ENCODE assay signal across 25 cellular contexts in the genomic region with DNA sequence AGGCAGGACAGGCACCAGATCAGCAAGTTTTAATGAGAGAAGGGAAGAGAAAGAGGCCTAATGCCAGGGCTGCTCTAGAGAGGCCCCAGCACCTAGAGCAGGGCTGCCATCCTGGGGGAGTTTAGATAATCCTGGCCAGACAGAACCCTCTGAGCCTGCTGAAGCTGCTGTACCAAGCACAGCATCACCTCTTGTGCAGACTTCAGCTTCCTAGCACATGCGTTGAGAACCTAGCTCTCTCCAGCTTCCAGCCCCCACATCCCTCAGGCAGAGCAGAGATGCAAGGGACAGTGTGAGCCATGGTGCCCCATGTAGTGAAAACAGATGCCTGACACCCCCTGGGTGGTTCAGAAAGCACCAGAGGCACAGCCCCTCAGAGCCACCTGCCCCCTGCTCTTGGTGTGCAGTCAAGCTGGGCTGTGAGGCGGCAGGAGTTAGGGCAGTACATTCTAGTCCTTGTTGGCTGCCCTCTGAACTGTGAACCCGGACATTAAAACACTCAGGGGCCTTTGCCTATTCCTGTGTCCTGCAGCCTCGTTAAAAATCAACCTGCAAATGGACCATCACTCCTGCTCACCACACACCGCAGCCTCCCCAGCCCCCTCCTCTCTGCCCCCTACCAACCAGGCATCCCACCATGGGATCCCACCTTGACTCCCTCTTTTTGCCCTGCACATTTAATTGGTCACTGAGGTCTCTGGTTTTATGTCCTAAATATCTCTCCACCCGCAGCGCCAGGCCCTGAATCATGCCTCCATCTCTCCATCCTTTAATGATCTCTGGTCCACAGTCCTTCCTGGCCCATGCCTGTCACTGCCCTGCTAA. TPM values are rescaled to one million over a fixed set of nuclear protein-coding genes. Genes with fewer than 3 reads are reported as not detected.
DNase-seq lines count a peak whose midpoint lies in the region; ATAC-seq and TF ChIP-seq lines count a peak whose summit lies in the region.
"Had no signal": no experiment of that assay in that cellular context is flagged by ENCODE, and none has a peak within 500 bp of the region (broad histone marks: within the 10 kb centered on the region; RNA-seq: fewer than 3 reads in every experiment).

No MANE protein-coding gene starts in this region.

- peaks cover 0 to 8% of the 10 kb centered on the region in 2 experiments; a peak in 1 of 3 replicates for H3K36me3 ChIP-seq in HEK293 (ENCODE audit: control insufficient read depth in 2 of 2, insufficient read depth in 1 of 2, low read length in 2 of 2)
- peaks cover 3 to 27% of the 10 kb centered on the region in 2 donors for H3K36me3 ChIP-seq in neuronal stem cell (replicated peaks in 1 of 2; ENCODE audit: control insufficient read depth in 2 of 2, insufficient read depth in 2 of 2, low read length in 2 of 2)
- no peaks in the 10 kb centered on the region for H3K36me3 ChIP-seq in esophagus squamous epithelium
- H3K36me3 ChIP-seq: adrenal gland, gastrocnemius medialis, SJCRH30, spleen, stomach had no signal

- H3K4me3 ChIP-seq in HEK293 (ENCODE audit: low read depth, low read length) (no peak overlapping the region), neuronal stem cell (ENCODE audit: low read length in 2 of 2) (no peak overlapping the region), esophagus squamous epithelium (no peak overlapping the region)
- H3K4me3 ChIP-seq: adrenal gland, body of pancreas, gastrocnemius medialis, SJCRH30, spleen, stomach had no signal

- H3K4me1 ChIP-seq in HEK293 (ENCODE audit: control insufficient read depth, insufficient read depth, low read length) (no peaks in the 10 kb centered on the region), neuronal stem cell (ENCODE audit: control insufficient read depth in 2 of 2, insufficient read depth in 1 of 2, low read depth in 1 of 2, low read length in 2 of 2) (peaks cover 8 to 26% of the 10 kb centered on the region in 2 donors), esophagus squamous epithelium (no peaks in the 10 kb centered on the region)
- H3K4me1 ChIP-seq: adrenal gland, body of pancreas, gastrocnemius medialis, SJCRH30, spleen, stomach had no signal

- no peak overlapping the region for H3K27ac ChIP-seq in HEK293 (ENCODE audit: extremely low read depth, low read depth, low read length)
- H3K27ac ChIP-seq in neuronal stem cell (replicated peaks; ENCODE audit: low read length), result no peak overlapping the region
- no peak overlapping the region for H3K27ac ChIP-seq in esophagus squamous epithelium
- H3K27ac ChIP-seq: adrenal gland, body of pancreas, gastrocnemius medialis, SJCRH30, spleen, stomach had no signal

- POLR2A ChIA-PET in HEK293 (lab: Yijun Ruan, JAX), result no interaction called here

- H2BK120ac ChIP-seq in neuronal stem cell (ENCODE audit: low read depth, low read length), result no peak overlapping the region

- peak overlapping the region; percentile 42 for H2BK15ac ChIP-seq in neuronal stem cell (ENCODE audit: low read length)

- no peak overlapping the region for H4K8ac ChIP-seq in neuronal stem cell (ENCODE audit: low read depth, low read length)

- CTCF ChIA-PET in HEK293 (lab: Yijun Ruan, JAX), result interaction anchor here (0.6 to 0.9 kb wide), 3 partner anchors 87 to 233 kb away, joined by 3 read pairs; no protein-coding TSS in a partner anchor

- no peak overlapping the region for H3K4ac ChIP-seq in neuronal stem cell (ENCODE audit: low read length)

- WGBS in neuronal stem cell (ENCODE audit: extremely low coverage in 2 of 2, insufficient read length in 2 of 2, insufficient replicate concordance in 1 of 2), 2 donors, result no CpG with 5 or more reads among the region's 7 CpGs
- WGBS in esophagus squamous epithelium, 2 donors, result 81 to 83% methylated on average over 6 to 7 of the region's 7 CpGs

- H2AK5ac ChIP-seq in neuronal stem cell (ENCODE audit: low read depth, low read length), result no peak overlapping the region

- ATAC-seq in HG03045 (IDR thresholded peaks at IDR 0.05; ENCODE audit: unreplicated experiment), result no peak
- ATAC-seq: body of pancreas, gastrocnemius medialis, right cardiac atrium had no signal

- TF ChIP-seq CTCF in HEK293 (tag by site-specific recombination; IDR thresholded peaks at IDR 0.05) (no peak), esophagus squamous epithelium (IDR thresholded peaks at IDR 0.05) (no peak)

- no peak overlapping the region for H4K91ac ChIP-seq in neuronal stem cell (ENCODE audit: low read depth, low read length, poor library complexity)

- H3K27me3 ChIP-seq in neuronal stem cell (ENCODE audit: control insufficient read depth in 3 of 3, insufficient read depth in 3 of 3, low read depth in 1 of 3, low read length in 3 of 3) (no peaks in the 10 kb centered on the region), esophagus squamous epithelium (peaks cover 0 to 5% (median 0%) of the 10 kb centered on the region in 4 donors)
- H3K27me3 ChIP-seq: adrenal gland, body of pancreas, gastrocnemius medialis, spleen, stomach had no signal

- peaks cover 7% of the 10 kb centered on the region for H3K79me1 ChIP-seq in neuronal stem cell (ENCODE audit: low read depth, low read length)

- H3K9ac ChIP-seq in neuronal stem cell (ENCODE audit: low read depth, low read length, poor library complexity), result peak overlapping the region; percentile 7

- H3K18ac ChIP-seq in neuronal stem cell (ENCODE audit: low read length), result peak overlapping the region; percentile 44

- intact Hi-C loops in esophagus squamous epithelium (cut with DNase I), result no loop called here

- no peak overlapping the region for H3K14ac ChIP-seq in neuronal stem cell (ENCODE audit: low read length)

- peak; percentile 56 for DNase-seq in G401 (ENCODE audit: low spot score)
- DNase-seq in ecto neural progenitor cell (ENCODE audit: low spot score), result peak; percentile 43
- no peak for DNase-seq in neuronal stem cell (ENCODE audit: low spot score)
- no peak for DNase-seq in esophagus squamous epithelium (lab: John Stamatoyannopoulos, UW)
- DNase-seq in T-helper 9 cell, result no peak
- DNase-seq: activated CD4-positive, CD25-positive, alpha-beta regulatory T cell; activated naive CD4-positive, alpha-beta T cell treated with anti-CD3 and anti-CD28 coated beads, Interleukin-2, amount 10 ng/mL, durations not matched to agents 7 days and 5 days; DMS53; gastrocnemius medialis; HFFc6; mammary epithelial cell; NCI-H1048; right cardiac atrium; SJCRH30; spleen; stimulated activated CD4-positive, alpha-beta T cell treated with anti-CD3 and anti-CD28 coated beads, Interleukin-2, amount 100 ng/mL, for 24 hours; stimulated activated CD8-positive, alpha-beta memory T cell treated with anti-CD3 and anti-CD28 coated beads, Interleukin-4, amount 100 ng/mL, for 48 hours; stomach had no signal

- H3K4me2 ChIP-seq in neuronal stem cell (ENCODE audit: insufficient read depth, low read length, poor library complexity, severe bottlenecking), result no peak overlapping the region

- H2BK12ac ChIP-seq in neuronal stem cell (ENCODE audit: low read length), result no peak overlapping the region

- no peak overlapping the region for H3K23ac ChIP-seq in neuronal stem cell (ENCODE audit: low read depth, low read length, poor library complexity)

- H3K9me3 ChIP-seq in HEK293 (ENCODE audit: control insufficient read depth, insufficient read depth, low read depth, low read length), result no peaks in the 10 kb centered on the region
- H3K9me3 ChIP-seq in neuronal stem cell (replicated peaks in 1 of 2; ENCODE audit: control insufficient read depth in 2 of 2, insufficient read depth in 1 of 2, low read depth in 1 of 2, low read length in 2 of 2), result no peaks in the 10 kb centered on the region
- no peaks in the 10 kb centered on the region for H3K9me3 ChIP-seq in esophagus squamous epithelium
- H3K9me3 ChIP-seq: adrenal gland, body of pancreas, gastrocnemius medialis, SJCRH30, spleen, stomach had no signal

- in situ Hi-C loops in G401 (cut with HindIII; ENCODE audit: low sequenced_read_pairs), result no loop called here

- TF ChIP-seq POLR2A in esophagus squamous epithelium (IDR thresholded peaks at IDR 0.05), result no peak

- H2AFZ ChIP-seq in neuronal stem cell (ENCODE audit: low read length), result no peak overlapping the region

- H2BK5ac ChIP-seq in neuronal stem cell (ENCODE audit: low read length), result no peak overlapping the region

TF ChIP-seq in HEK293, 187 proteins besides CTCF, POLR2A, EP300 and RAD21:
- no peak for TF ChIP-seq ZNF132 (tag by site-specific recombination; IDR thresholded peaks at IDR 0.05; ENCODE audit: borderline replicate concordance)
- TF ChIP-seq ZIC2 (tag by site-specific recombination; IDR thresholded peaks at IDR 0.05), result peak; percentile 60

RNA-seq across cellular contexts. Expression of a gene that starts 52.6 kb away (rescaled TPM):
- 0.61 TPM in 1 of 2 replicates, not detected in the other for total RNA-seq in G401 (2014; rRNA removed; shearing (Covaris generic))
- 49.1 TPM for polyA plus RNA-seq in neuronal stem cell (2013, experiment 1 of 2)
- 52.0 TPM for polyA plus RNA-seq in neuronal stem cell (2013, experiment 2 of 2)
- 1 to 10 TPM in 2 of 4 donors, under 1 TPM in 2; 0.42 to 2.4 (median 1.3) TPM for total RNA-seq in esophagus squamous epithelium
- total RNA-seq: endothelial cell of umbilical vein, HFFc6, mammary epithelial cell, RPMI7951 had no signal
- polyA plus RNA-seq: BJ had no signal

Comparison
In these comparisons a context has a peak if more than half of its experiments do, and no peak if none do; other contexts are left out.
1. DNase-seq: peak in G401 (single experiment) and ecto neural progenitor cell (single experiment); none in neuronal stem cell (single experiment), esophagus squamous epithelium (single experiment) and T-helper 9 cell (single experiment).